In genomic region chr3:126181398-126181725, GRCh38 we compare ENCODE assay signal across 13 cellular contexts. TPM values are rescaled to one million over a fixed set of nuclear protein-coding genes. Genes with fewer than 3 reads are reported as not detected.
DNase-seq lines count a peak whose midpoint lies in the region; ATAC-seq and TF ChIP-seq lines count a peak whose summit lies in the region.
"Had no signal": no experiment of that assay in that cellular context is flagged by ENCODE, and none has a peak within 500 bp of the region (broad histone marks: within the 10 kb centered on the region; RNA-seq: fewer than 3 reads in every experiment).

No MANE protein-coding gene starts in this region.

- peaks cover 59% of the 10 kb centered on the region for H3K27me3 ChIP-seq in HUES6 (ENCODE audit: control insufficient read depth, insufficient read depth, low read length)
- H3K27me3 ChIP-seq in iPS-20b (ENCODE audit: insufficient read depth, low read length) = peaks cover 45% of the 10 kb centered on the region
- H3K27me3 ChIP-seq in skeletal muscle satellite cell (ENCODE audit: control insufficient read depth, insufficient read depth, low read length) = peaks cover 19% of the 10 kb centered on the region
- H3K27me3 ChIP-seq in naive thymus-derived CD4-positive, alpha-beta T cell (ENCODE audit: control insufficient read depth in 2 of 2, insufficient read depth in 2 of 2, low read length in 2 of 2) = no peaks in the 10 kb centered on the region

- H3K4me2 ChIP-seq in skeletal muscle satellite cell (ENCODE audit: low read length) = peak overlapping the region; percentile 97

- no peaks in the 10 kb centered on the region for H3K36me3 Mint-ChIP-seq in brain
- H3K36me3 Mint-ChIP-seq in naive thymus-derived CD4-positive, alpha-beta T cell = no peaks in the 10 kb centered on the region
- H3K36me3 Mint-ChIP-seq: CD8-positive, alpha-beta T cell had no signal

- H3K9ac ChIP-seq in HUES6 (ENCODE audit: low read length) (no peak overlapping the region), iPS-20b (ENCODE audit: low read depth, low read length) (no peak overlapping the region), skeletal muscle satellite cell (ENCODE audit: low read depth, low read length) (no peak overlapping the region)

- peaks cover 58% of the 10 kb centered on the region for H3K27me3 Mint-ChIP-seq in brain
- peaks cover 36 to 49% (median 44%) of the 10 kb centered on the region in 5 donors for H3K27me3 Mint-ChIP-seq in naive thymus-derived CD4-positive, alpha-beta T cell

- peak overlapping the region; percentile 69 to 88 (median 84) for H3K4me3 Mint-ChIP-seq in brain
- peak overlapping the region in 2 of 10 donors; percentile 1 to 7 for H3K4me3 Mint-ChIP-seq in naive thymus-derived CD4-positive, alpha-beta T cell
- H3K4me3 Mint-ChIP-seq: CD8-positive, alpha-beta T cell had no signal

- ATAC-seq in naive thymus-derived CD4-positive, alpha-beta T cell = no peak
- ATAC-seq: CD8-positive, alpha-beta T cell had no signal

- CTCF ChIA-PET in naive thymus-derived CD4-positive, alpha-beta T cell (lab: Charles Lee) = no interaction called here

- H3K36me3 ChIP-seq in HUES6 (ENCODE audit: control insufficient read depth, insufficient read depth, low read length) (no peaks in the 10 kb centered on the region), iPS-20b (ENCODE audit: insufficient read depth, low read depth, low read length) (no peaks in the 10 kb centered on the region), skeletal muscle satellite cell (ENCODE audit: insufficient read depth, low read length) (no peaks in the 10 kb centered on the region)
- no peaks in the 10 kb centered on the region for H3K36me3 ChIP-seq in naive thymus-derived CD4-positive, alpha-beta T cell (ENCODE audit: control insufficient read depth in 2 of 3, insufficient read depth in 3 of 3, low read length in 3 of 3)
- H3K36me3 ChIP-seq: neutrophil had no signal

- DNase-seq in NCI-H446 treated with DMSO at 0.1 percent for 48 hours (lab: John Stamatoyannopoulos, UW) (no peak), HuH-7.5 (ENCODE audit: low spot score) (no peak)
- DNase-seq in activated CD4-positive, alpha-beta T cell treated with anti-CD3 and anti-CD28 coated beads for 48 hours = no peak
- DNase-seq in naive thymus-derived CD4-positive, alpha-beta T cell = no peak
- DNase-seq: CD8-positive, alpha-beta T cell; NCI-H1092 treated with DMSO at 0.1 percent for 48 hours; OCI-M1 had no signal

- H3K27ac ChIP-seq in HUES6 (ENCODE audit: low read depth, low read length) = no peak overlapping the region
- H3K27ac ChIP-seq in iPS-20b (ENCODE audit: low read length) = no peak overlapping the region
- no peak overlapping the region for H3K27ac ChIP-seq in naive thymus-derived CD4-positive, alpha-beta T cell (ENCODE audit: low read depth, low read length)
- H3K27ac ChIP-seq: HL-60, neutrophil had no signal

- peak overlapping the region in 3 of 5 experiments; percentile 8 to 80 (median 62) for H3K27ac Mint-ChIP-seq in brain
- no peak overlapping the region for H3K27ac Mint-ChIP-seq in naive thymus-derived CD4-positive, alpha-beta T cell
- H3K27ac Mint-ChIP-seq: CD8-positive, alpha-beta T cell had no signal

- peaks cover 0 to 13% (median 7%) of the 10 kb centered on the region in 5 experiments for H3K9me3 Mint-ChIP-seq in brain
- peaks cover 0 to 3% (median 0%) of the 10 kb centered on the region in 11 donors for H3K9me3 Mint-ChIP-seq in naive thymus-derived CD4-positive, alpha-beta T cell
- H3K9me3 Mint-ChIP-seq: CD8-positive, alpha-beta T cell had no signal

- intact Hi-C loops in naive thymus-derived CD4-positive, alpha-beta T cell (cut with micrococcal nuclease) = no loop called here

- POLR2A ChIA-PET in naive thymus-derived CD4-positive, alpha-beta T cell (lab: Charles Lee) = no interaction called here

- no peak for TF ChIP-seq CTCF in brain (conservative IDR thresholded peaks at IDR 0.05)

- H3K4me1 ChIP-seq in HUES6 (ENCODE audit: control insufficient read depth, insufficient read depth, low read length) (peaks cover 5% of the 10 kb centered on the region; the same call in 1 of the 2 replicates), iPS-20b (ENCODE audit: insufficient read depth, low read length) (no peaks in the 10 kb centered on the region), skeletal muscle satellite cell (ENCODE audit: control insufficient read depth, insufficient read depth, low read length) (peaks cover 13% of the 10 kb centered on the region)
- no peaks in the 10 kb centered on the region for H3K4me1 ChIP-seq in naive thymus-derived CD4-positive, alpha-beta T cell (ENCODE audit: control insufficient read depth in 2 of 2, insufficient read depth in 2 of 2, low read length in 2 of 2)

- H3K4me3 ChIP-seq in HUES6 (ENCODE audit: low read depth, low read length) (peak overlapping the region; percentile 70; the same call in 1 of the 2 replicates), iPS-20b (ENCODE audit: low read length) (peak overlapping the region; percentile 77; the same call in 1 of the 2 replicates), skeletal muscle satellite cell (ENCODE audit: low read length) (peak overlapping the region; percentile 73)
- no peak overlapping the region for H3K4me3 ChIP-seq in naive thymus-derived CD4-positive, alpha-beta T cell (ENCODE audit: low read length)

- H3K9me3 ChIP-seq in HUES6 (ENCODE audit: control insufficient read depth, insufficient read depth, low read depth, low read length) (no peaks in the 10 kb centered on the region), iPS-20b (ENCODE audit: insufficient read depth, low read depth, low read length) (no peaks in the 10 kb centered on the region), skeletal muscle satellite cell (replicated peaks; ENCODE audit: low read length) (no peaks in the 10 kb centered on the region)
- H3K9me3 ChIP-seq in naive thymus-derived CD4-positive, alpha-beta T cell (ENCODE audit: control insufficient read depth in 2 of 3, low read length in 3 of 3) = no peaks in the 10 kb centered on the region
- H3K9me3 ChIP-seq: neutrophil had no signal

- peaks cover 21% of the 10 kb centered on the region for H3K4me1 Mint-ChIP-seq in brain
- peaks cover 0 to 10% (median 7%) of the 10 kb centered on the region in 7 donors for H3K4me1 Mint-ChIP-seq in naive thymus-derived CD4-positive, alpha-beta T cell

RNA-seq across cellular contexts. Expression of gene ALDH1L1, which starts 1.0 kb away (rescaled TPM):
- polyA plus RNA-seq in brain (ENCODE audit: insufficient read depth, low read depth, low replicate concordance) = 25.0 TPM
- total RNA-seq in skeletal muscle satellite cell (2012; rRNA removed) = not detected in 2 replicates
- not detected for total RNA-seq in naive thymus-derived CD4-positive, alpha-beta T cell
- polyA plus RNA-seq in naive thymus-derived CD4-positive, alpha-beta T cell = not detected
- total RNA-seq: CD8-positive, alpha-beta T cell had no signal

Comparison
In these comparisons a context has a peak if more than half of its experiments do, and no peak if none do; other contexts are left out.
1. H3K27ac Mint-ChIP-seq: peak in brain (3 of 5); none in naive thymus-derived CD4-positive, alpha-beta T cell (0 of 9).
2. RNA of gene ALDH1L1, which starts 1.0 kb away (polyA plus RNA-seq): 25.0 TPM in brain (single experiment); not detected in naive thymus-derived CD4-positive, alpha-beta T cell; every median in the first group is over 10 times any median in the second.